In the genomic region with DNA sequence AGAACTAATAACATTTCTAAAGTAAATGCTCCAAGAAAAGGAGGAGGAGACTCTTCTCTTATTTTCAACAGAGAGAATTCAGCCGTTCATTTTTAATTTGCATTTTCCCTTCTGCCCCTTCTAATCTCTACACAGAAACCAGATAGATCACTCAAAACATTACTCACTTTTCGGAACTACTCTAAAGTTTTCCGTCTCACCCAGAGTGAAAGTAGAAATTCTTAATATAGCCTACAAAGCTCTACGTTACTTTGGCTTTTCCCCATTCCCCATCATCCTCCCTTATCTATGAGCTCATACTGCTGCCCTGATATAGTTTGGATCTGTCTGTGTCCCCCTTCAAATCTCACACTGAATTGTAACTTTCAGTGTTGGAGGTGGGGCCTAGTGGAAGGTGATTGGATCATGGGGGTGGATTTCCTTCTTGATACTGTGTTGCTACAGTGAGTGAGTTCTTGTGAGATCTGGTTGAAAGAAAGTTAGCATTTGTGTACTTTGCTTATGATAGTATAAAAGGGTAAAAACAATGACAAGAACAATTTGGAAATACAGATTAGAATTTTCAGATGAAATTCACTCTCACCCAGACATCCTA, we compare ENCODE assay signal across 17 cellular contexts.
DNase-seq lines count a peak whose midpoint lies in the region; ATAC-seq and TF ChIP-seq lines count a peak whose summit lies in the region.
"Had no signal": no experiment of that assay in that cellular context is flagged by ENCODE, and none has a peak within 500 bp of the region (broad histone marks: within the 10 kb centered on the region; RNA-seq: fewer than 3 reads in every experiment).

No MANE protein-coding gene starts in this region.

- no peak for DNase-seq in activated B cell treated with CpG ODN at 0.5 μM for 24 hours
- DNase-seq in DMS 273 treated with DMSO at 0.1 percent for 48 hours (lab: John Stamatoyannopoulos, UW) = no peak
- no peak for DNase-seq in LoVo (ENCODE audit: low spot score)
- DNase-seq in NCI-H1417 (lab: John Stamatoyannopoulos, UW) = no peak
- DNase-seq: activated CD4-positive, alpha-beta memory T cell treated with anti-CD3 and anti-CD28 coated beads for 36 hours; lower lobe of right lung; NCI-H1930; NCI-H748 treated with DMSO at 0.1 percent for 48 hours; right lobe of liver; SHP77; stimulated activated CD4-positive, alpha-beta T cell treated with anti-CD3 and anti-CD28 coated beads, Interleukin-4, amount 100 ng/mL, for 4 hours; stimulated activated naive CD4-positive, alpha-beta T cell treated with Interleukin-2 at 50 U/mL for 16 hours had no signal

- H3K4me1 Mint-ChIP-seq in activated B cell treated with CpG ODN at 0.5 μM for 24 hours = peaks cover 2% of the 10 kb centered on the region
- H3K4me1 Mint-ChIP-seq: neural crest cell had no signal

- CTCF ChIA-PET in activated B cell treated with CpG ODN at 0.5 μM for 24 hours (lab: Charles Lee) = no interaction called here

- no peaks in the 10 kb centered on the region for H3K27me3 Mint-ChIP-seq in activated B cell treated with CpG ODN at 0.5 μM for 24 hours
- H3K27me3 Mint-ChIP-seq: activated CD4-positive, alpha-beta memory T cell treated with anti-CD3 and anti-CD28 coated beads for 36 hours had no signal

- TF ChIP-seq CTCF in activated B cell treated with CpG ODN at 0.5 μM for 24 hours (IDR thresholded peaks at IDR 0.05) = no peak

- intact Hi-C loops in activated B cell treated with CpG ODN at 0.5 μM for 24 hours (cut with micrococcal nuclease) = no loop called here

- peak overlapping the region; percentile 33 for H3K4me3 Mint-ChIP-seq in activated B cell treated with CpG ODN at 0.5 μM for 24 hours
- H3K4me3 Mint-ChIP-seq: activated CD4-positive, alpha-beta memory T cell treated with anti-CD3 and anti-CD28 coated beads for 36 hours; neural crest cell had no signal

- POLR2A ChIA-PET in activated B cell treated with CpG ODN at 0.5 μM for 24 hours (lab: Charles Lee) = no interaction called here

- peak; percentile 92 for ATAC-seq in GM18858 (IDR thresholded peaks at IDR 0.05; ENCODE audit: unreplicated experiment)
- peak; percentile 97 for ATAC-seq in GM21526 (IDR thresholded peaks at IDR 0.05; ENCODE audit: low FRiP score, unreplicated experiment)
- ATAC-seq in HG03039 (IDR thresholded peaks at IDR 0.05; ENCODE audit: unreplicated experiment) = peak; percentile 78
- peak; percentile 61 for ATAC-seq in activated B cell treated with CpG ODN at 0.5 μM for 24 hours (ENCODE audit: low read depth)
- ATAC-seq in GM19324 (IDR thresholded peaks at IDR 0.05; ENCODE audit: low FRiP score, unreplicated experiment) = no peak
- ATAC-seq: lower lobe of right lung, right lobe of liver had no signal

- H3K36me3 Mint-ChIP-seq in activated B cell treated with CpG ODN at 0.5 μM for 24 hours (ENCODE audit: low read depth) = no peaks in the 10 kb centered on the region
- H3K36me3 Mint-ChIP-seq: activated CD4-positive, alpha-beta memory T cell treated with anti-CD3 and anti-CD28 coated beads for 36 hours had no signal

- H3K27ac Mint-ChIP-seq in activated B cell treated with CpG ODN at 0.5 μM for 24 hours = peak overlapping the region; percentile 85
- H3K27ac Mint-ChIP-seq: activated CD4-positive, alpha-beta memory T cell treated with anti-CD3 and anti-CD28 coated beads for 36 hours had no signal

- peaks cover 2% of the 10 kb centered on the region for H3K9me3 Mint-ChIP-seq in activated B cell treated with CpG ODN at 0.5 μM for 24 hours
- H3K9me3 Mint-ChIP-seq: neural crest cell had no signal
